Comparison of ENCODE assay signal across 28 cellular contexts in the genomic region with DNA sequence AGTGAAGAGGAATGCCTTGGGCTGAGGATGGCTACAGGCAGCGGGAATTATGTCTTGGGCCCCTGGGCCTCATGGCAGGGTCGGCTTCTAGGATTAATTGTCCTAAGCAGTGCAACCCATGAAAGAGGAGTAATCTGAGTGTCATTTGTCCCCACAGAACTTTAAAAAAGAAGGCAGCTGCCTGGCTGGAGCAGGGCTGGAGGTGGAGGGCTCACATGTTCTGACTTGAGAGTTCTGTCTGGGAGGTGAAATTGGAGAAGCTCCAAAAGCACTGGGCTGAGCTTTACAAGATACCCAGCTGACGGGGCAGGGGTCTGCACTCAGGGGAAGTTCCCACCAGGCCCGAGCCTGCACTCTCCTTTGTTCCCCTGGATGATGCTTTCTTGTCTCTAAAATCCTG. TPM values are rescaled to one million over a fixed set of nuclear protein-coding genes. Genes with fewer than 3 reads are reported as not detected.
"Had no signal": no experiment of that assay in that cellular context is flagged by ENCODE, and none has a peak within 500 bp of the region (broad histone marks: within the 10 kb centered on the region; RNA-seq: fewer than 3 reads in every experiment).

No MANE protein-coding gene starts in this region.

- H3K4me1 ChIP-seq: breast epithelium, right atrium auricular region, tibial artery, vagina had no signal

- H3K27ac ChIP-seq: breast epithelium, heart right ventricle, right atrium auricular region, tibial artery, vagina had no signal

- DNase-seq: activated CD8-positive, alpha-beta memory T cell treated with anti-CD3 and anti-CD28 coated beads, Interleukin-2, amount 10 ng/mL, durations not matched to agents 7 days and 5 days; activated naive CD4-positive, alpha-beta T cell treated with anti-CD3 and anti-CD28 coated beads for 36 hours; activated naive CD8-positive, alpha-beta T cell treated with anti-CD3 and anti-CD28 coated beads, Interleukin-2, amount 50 U/mL, for 24 hours; activated T-cell treated with anti-CD3 and anti-CD28 coated beads, Interleukin-2, amount 50 U/mL, for 1 hour; effector memory CD8-positive, alpha-beta T cell; heart right ventricle; left colon; midbrain; naive B cell; occipital lobe; small intestine; stimulated activated CD4-positive, alpha-beta T cell treated with anti-CD3 and anti-CD28 coated beads, Interleukin-4, amount 100 ng/mL, for 24 hours; stimulated activated naive CD4-positive, alpha-beta T cell; T-helper 9 cell; tibial artery had no signal

- H3K9me3 ChIP-seq: breast epithelium, heart right ventricle, right atrium auricular region, tibial artery, vagina had no signal

- H3K36me3 Mint-ChIP-seq: activated CD8-positive, alpha-beta memory T cell treated with anti-CD3 and anti-CD28 coated beads, Interleukin-2, amount 10 ng/mL, durations not matched to agents 7 days and 5 days; naive B cell had no signal

- H3K4me1 Mint-ChIP-seq: activated CD8-positive, alpha-beta memory T cell treated with anti-CD3 and anti-CD28 coated beads, Interleukin-2, amount 10 ng/mL, durations not matched to agents 7 days and 5 days; activated naive CD8-positive, alpha-beta T cell treated with anti-CD3 and anti-CD28 coated beads, Interleukin-2, amount 50 U/mL, for 24 hours; naive B cell had no signal

- H3K4me3 ChIP-seq: breast epithelium, heart right ventricle, right atrium auricular region, tibial artery, vagina had no signal

- H3K27ac Mint-ChIP-seq: activated CD8-positive, alpha-beta memory T cell treated with anti-CD3 and anti-CD28 coated beads, Interleukin-2, amount 10 ng/mL, durations not matched to agents 7 days and 5 days; activated naive CD4-positive, alpha-beta T cell treated with anti-CD3 and anti-CD28 coated beads for 36 hours; activated naive CD8-positive, alpha-beta T cell treated with anti-CD3 and anti-CD28 coated beads, Interleukin-2, amount 50 U/mL, for 24 hours; activated T-helper 2 cell treated with anti-CD3 and anti-CD28 coated beads, Interferon-gamma antibody, Interleukin-2, Interleukin-4, amounts not matched to agents 10 μg/mL and 5 μg/mL and 100 μg/mL, durations not matched to agents 14 hours and 24 hours and 36 hours; dendritic cell treated with granulocyte-macrophage colony-stimulating factor and Interleukin-4, amounts not matched to agents 40 ng/mL and 50 ng/mL, for 4 days; effector memory CD8-positive, alpha-beta T cell; naive B cell had no signal

- H3K36me3 ChIP-seq: breast epithelium, heart right ventricle, right atrium auricular region, tibial artery, vagina had no signal

- H3K27me3 ChIP-seq: right atrium auricular region, vagina had no signal

- H3K9me3 Mint-ChIP-seq: activated naive CD4-positive, alpha-beta T cell treated with anti-CD3 and anti-CD28 coated beads for 36 hours; activated naive CD8-positive, alpha-beta T cell treated with anti-CD3 and anti-CD28 coated beads, Interleukin-2, amount 50 U/mL, for 24 hours; activated T-helper 2 cell treated with anti-CD3 and anti-CD28 coated beads, Interferon-gamma antibody, Interleukin-2, Interleukin-4, amounts not matched to agents 10 μg/mL and 5 μg/mL and 100 μg/mL, durations not matched to agents 14 hours and 24 hours and 36 hours; dendritic cell treated with granulocyte-macrophage colony-stimulating factor and Interleukin-4, amounts not matched to agents 40 ng/mL and 50 ng/mL, for 4 days; effector memory CD8-positive, alpha-beta T cell; naive B cell had no signal

- H3K4me3 Mint-ChIP-seq: activated CD8-positive, alpha-beta memory T cell treated with anti-CD3 and anti-CD28 coated beads, Interleukin-2, amount 10 ng/mL, durations not matched to agents 7 days and 5 days; activated naive CD4-positive, alpha-beta T cell treated with anti-CD3 and anti-CD28 coated beads for 36 hours; activated naive CD8-positive, alpha-beta T cell treated with anti-CD3 and anti-CD28 coated beads, Interleukin-2, amount 50 U/mL, for 24 hours; dendritic cell treated with granulocyte-macrophage colony-stimulating factor and Interleukin-4, amounts not matched to agents 40 ng/mL and 50 ng/mL, for 4 days; effector memory CD8-positive, alpha-beta T cell; naive B cell had no signal

- ATAC-seq: activated CD4-positive, CD25-positive, alpha-beta regulatory T cell treated with anti-CD3 and anti-CD28 coated beads, Interleukin-2, amount 50 U/mL, for 24 hours; activated CD8-positive, alpha-beta memory T cell treated with anti-CD3 and anti-CD28 coated beads, Interleukin-2, amount 10 ng/mL, durations not matched to agents 7 days and 5 days; activated naive CD8-positive, alpha-beta T cell treated with anti-CD3 and anti-CD28 coated beads, Interleukin-2, amount 50 U/mL, for 24 hours; effector memory CD8-positive, alpha-beta T cell; heart right ventricle; left colon had no signal

- FAIRE-seq: frontal cortex, small intestine had no signal

RNA-seq across cellular contexts. Expression of a gene that starts 22.6 kb away (rescaled TPM):
- total RNA-seq: activated CD8-positive, alpha-beta memory T cell treated with anti-CD3 and anti-CD28 coated beads, Interleukin-2, amount 10 ng/mL, durations not matched to agents 7 days and 5 days; activated naive CD4-positive, alpha-beta T cell treated with anti-CD3 and anti-CD28 coated beads for 36 hours; activated T-helper 2 cell treated with anti-CD3 and anti-CD28 coated beads, Interferon-gamma antibody, Interleukin-2, Interleukin-4, amounts not matched to agents 10 μg/mL and 5 μg/mL and 100 μg/mL, durations not matched to agents 14 hours and 24 hours and 36 hours; aorta; breast epithelium; epithelial cell of proximal tubule; left colon; lung microvascular endothelial cell; right atrium auricular region; subcutaneous adipose tissue; vagina had no signal
- polyA plus RNA-seq: aorta had no signal

RNA-seq across cellular contexts. Expression of a gene that starts 37.4 kb away (rescaled TPM):
- total RNA-seq: activated CD8-positive, alpha-beta memory T cell treated with anti-CD3 and anti-CD28 coated beads, Interleukin-2, amount 10 ng/mL, durations not matched to agents 7 days and 5 days; activated naive CD4-positive, alpha-beta T cell treated with anti-CD3 and anti-CD28 coated beads for 36 hours; activated T-helper 2 cell treated with anti-CD3 and anti-CD28 coated beads, Interferon-gamma antibody, Interleukin-2, Interleukin-4, amounts not matched to agents 10 μg/mL and 5 μg/mL and 100 μg/mL, durations not matched to agents 14 hours and 24 hours and 36 hours; aorta; breast epithelium; cerebellum; epithelial cell of proximal tubule; frontal cortex; heart right ventricle; left colon; lung microvascular endothelial cell; posterior vena cava; right atrium auricular region; subcutaneous adipose tissue; vagina had no signal
- polyA plus RNA-seq: heart right ventricle had no signal
